In the genomic region with DNA sequence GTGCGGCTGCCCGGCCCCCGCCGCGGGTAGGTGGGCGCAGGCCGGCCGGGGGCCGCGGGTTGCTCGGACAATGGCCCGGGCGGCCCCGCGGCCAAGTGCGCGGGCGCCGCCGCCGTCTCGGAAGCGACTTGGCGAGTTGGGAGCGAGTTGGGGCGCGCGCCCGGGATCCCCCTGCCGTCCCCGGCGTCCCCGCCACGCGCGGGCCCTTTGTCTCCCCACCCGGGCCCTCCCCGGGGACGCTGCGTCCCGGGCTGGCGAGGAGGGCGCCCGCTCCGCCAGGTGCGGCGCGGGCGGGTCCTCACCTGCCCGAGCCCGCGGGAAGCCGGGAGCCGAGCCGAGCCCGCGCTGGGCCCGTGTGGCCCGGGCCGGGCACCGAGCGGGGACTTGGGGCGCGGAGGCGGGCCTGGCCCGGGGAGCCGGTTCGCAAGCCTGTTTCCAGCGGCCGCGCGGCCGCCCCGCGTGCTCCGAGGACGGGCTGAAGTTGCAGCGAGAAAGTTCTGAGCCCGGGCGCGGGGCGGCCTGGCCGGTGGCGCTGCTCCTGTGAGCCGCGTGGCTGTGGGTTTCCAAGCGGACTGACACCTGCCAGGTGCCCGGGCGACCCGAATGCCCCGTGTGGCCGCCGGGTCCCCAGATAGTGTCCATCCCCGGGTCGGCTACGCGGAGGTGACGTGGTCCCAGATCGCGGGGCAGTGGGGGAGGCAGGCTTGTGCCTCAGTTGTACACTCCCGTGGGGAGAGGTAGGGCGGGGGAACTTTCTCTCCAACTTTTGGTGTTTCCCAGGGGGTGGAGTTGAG, we compare ENCODE assay signal across 9 cellular contexts. TPM values are rescaled to one million over a fixed set of nuclear protein-coding genes. Genes with fewer than 3 reads are reported as not detected.
DNase-seq lines count a peak whose midpoint lies in the region; ATAC-seq, FAIRE-seq and TF ChIP-seq lines count a peak whose summit lies in the region.
"Had no signal": no experiment of that assay in that cellular context is flagged by ENCODE, and none has a peak within 500 bp of the region (broad histone marks: within the 10 kb centered on the region; RNA-seq: fewer than 3 reads in every experiment).

No MANE protein-coding gene starts in this region.

- H3K18ac ChIP-seq in IMR-90 (ENCODE audit: low read depth, low read length) = peak overlapping the region; percentile 15; the same call in 1 of the 2 replicates

- H4K91ac ChIP-seq in IMR-90 (ENCODE audit: insufficient read depth, low read depth, low read length) = peak overlapping the region; percentile 48; the same call in 1 of the 2 replicates

- peaks cover 5% of the 10 kb centered on the region for H3F3A ChIP-seq in DOHH2 (ENCODE audit: control insufficient read depth, insufficient read depth)

- no peak for TF ChIP-seq POLR2A in IMR-90 (IDR thresholded peaks at IDR 0.05; ENCODE audit: low read depth, low read length)

- H3K27me3 ChIP-seq in DOHH2 (ENCODE audit: control insufficient read depth, low read length) (peaks cover 3% of the 10 kb centered on the region; the same call in 1 of the 2 replicates), IMR-90 (ENCODE audit: control insufficient read depth, insufficient read depth, low read length) (no peaks in the 10 kb centered on the region), keratinocyte (ENCODE audit: control insufficient read depth, extremely low read depth, insufficient read depth, low read length) (no peaks in the 10 kb centered on the region)

- POLR2A ChIA-PET in IMR-90 (lab: Charles Lee; ENCODE audit: unreplicated experiment) = no interaction called here

- H3K9me2 ChIP-seq in DOHH2 (replicated peaks; ENCODE audit: control insufficient read depth, low read length) = no peaks in the 10 kb centered on the region

- H2AK5ac ChIP-seq in IMR-90 (ENCODE audit: low read depth, low read length) = peak overlapping the region; percentile 51

- H2BK20ac ChIP-seq in IMR-90 (ENCODE audit: low read depth, low read length) = no peak overlapping the region; the same call in 1 of the 2 replicates

- H3K9ac ChIP-seq in IMR-90 (ENCODE audit: low read depth, low read length) (peak overlapping the region; percentile 54), keratinocyte (ENCODE audit: control insufficient read depth, extremely low read depth, insufficient read depth, low read length) (peak overlapping the region; percentile 86)

- CTCF ChIA-PET in IMR-90 (lab: Yijun Ruan, JAX) = interaction anchor here (0.6 to 0.8 kb wide), 2 partner anchors 61 to 752 kb away, joined by 3 to 4 read pairs; no protein-coding TSS in a partner anchor

- H2BK120ac ChIP-seq in IMR-90 (ENCODE audit: low read depth, low read length) = no peak overlapping the region

- TF ChIP-seq RAD21 in IMR-90 (IDR thresholded peaks at IDR 0.05; ENCODE audit: low read length) = no peak

- H2AK9ac ChIP-seq in IMR-90 (replicated peaks; ENCODE audit: low read depth, low read length, poor library complexity) = peak overlapping the region; percentile 88

- peaks cover 18 to 44% of the 10 kb centered on the region in 2 experiments for H3K79me1 ChIP-seq in IMR-90 (ENCODE audit: low read depth in 1 of 2, low read length in 2 of 2)

- dilution Hi-C loops in IMR-90 (cut with HindIII; ENCODE audit: low sequenced_read_pairs, unreplicated experiment) = no loop called here
- dilution Hi-C loops in keratinocyte (cut with MboI; ENCODE audit: extremely low pct_ligation_motif_present, low sequenced_read_pairs) = no loop called here

- no peaks in the 10 kb centered on the region for H4K20me1 ChIP-seq in DOHH2 (ENCODE audit: control insufficient read depth, insufficient read depth, low read depth, low read length)
- peaks cover 28% of the 10 kb centered on the region for H4K20me1 ChIP-seq in IMR-90 (ENCODE audit: insufficient read depth, low read length)
- no peaks in the 10 kb centered on the region for H4K20me1 ChIP-seq in keratinocyte (ENCODE audit: control insufficient read depth, extremely low read depth, insufficient read depth, low read length)

- FAIRE-seq in keratinocyte (lab: Jason Lieb, UNC) = no peak
- FAIRE-seq: TTC549 had no signal

- no TSS peak for BruUV-seq in IMR-90 (replicated peaks; lab: Mats Ljungman, UMichigan)

- H3K4me3 ChIP-seq in DOHH2 (ENCODE audit: low read length) (peak overlapping the region; percentile 90), IMR-90 (ENCODE audit: insufficient read depth, low read depth, low read length) (peak overlapping the region; percentile 64), keratinocyte (ENCODE audit: control insufficient read depth in 2 of 3, extremely low read depth in 1 of 3, insufficient read depth in 2 of 3, low read depth in 1 of 3, low read length in 3 of 3) (peak overlapping the region; percentile 65 to 91 (median 89))

- no peaks in the 10 kb centered on the region for H3K9me3 ChIP-seq in DOHH2 (ENCODE audit: control insufficient read depth, insufficient read depth, low read length)
- H3K9me3 ChIP-seq in IMR-90 (ENCODE audit: control insufficient read depth, insufficient read depth, low read length) = no peaks in the 10 kb centered on the region
- no peaks in the 10 kb centered on the region for H3K9me3 ChIP-seq in keratinocyte (ENCODE audit: control insufficient read depth, low read depth, low read length)

- TF ChIP-seq CTCF in DOHH2 (IDR thresholded peaks at IDR 0.05; ENCODE audit: low read depth, low read length, poor library complexity, severe bottlenecking) = peak; percentile 11
- TF ChIP-seq CTCF in IMR-90 (conservative IDR thresholded peaks at IDR 0.05; ENCODE audit: low read depth, low read length) = no peak
- no peak for TF ChIP-seq CTCF in keratinocyte (optimal IDR thresholded peaks at IDR 0.05 in 1 of 3, IDR thresholded peaks at IDR 0.05 in 1 of 3, conservative IDR thresholded peaks at IDR 0.05 in 1 of 3; ENCODE audit: extremely low read depth in 1 of 3, insufficient read depth in 2 of 3, low read length in 3 of 3)

- in situ Hi-C loops in IMR-90 (cut with MboI; ENCODE audit: low sequenced_read_pairs) = no loop called here

- peak overlapping the region; percentile 46 to 59; a peak in 2 of 4 replicates for H4K8ac ChIP-seq in IMR-90 (ENCODE audit: low read depth in 2 of 2, low read length in 2 of 2)

- H3K14ac ChIP-seq in IMR-90 (replicated peaks; ENCODE audit: low read depth, low read length) = peak overlapping the region; percentile 32

- peak overlapping the region; percentile 27; the same call in 1 of the 2 replicates for H3K56ac ChIP-seq in IMR-90 (ENCODE audit: extremely low read depth, insufficient read depth, low read length)

- peak overlapping the region; percentile 69 for H3K4ac ChIP-seq in IMR-90 (ENCODE audit: low read depth, low read length)

- H3K36me3 ChIP-seq in DOHH2 (ENCODE audit: control insufficient read depth, low read length) (no peaks in the 10 kb centered on the region), IMR-90 (ENCODE audit: control insufficient read depth, insufficient read depth, low read length) (no peaks in the 10 kb centered on the region), keratinocyte (ENCODE audit: control insufficient read depth in 2 of 2, extremely low read depth in 1 of 2, insufficient read depth in 2 of 2, low read length in 2 of 2) (no peaks in the 10 kb centered on the region)

- H4K5ac ChIP-seq in IMR-90 (ENCODE audit: low read depth, low read length) = no peak overlapping the region

- H2BK15ac ChIP-seq in IMR-90 (ENCODE audit: low read depth, low read length) = no peak overlapping the region

- H3K9me1 ChIP-seq in IMR-90 (ENCODE audit: insufficient read depth, low read length) = 0 out of 2 replicates have a peak, but pooled peaks cover 3% of the 10 kb centered on the region
- H3K9me1 ChIP-seq in keratinocyte (ENCODE audit: control insufficient read depth, extremely low read depth, insufficient read depth, low read length) = no peaks in the 10 kb centered on the region

- DNase-seq in IMR-90 (no peak), astrocyte of the hippocampus (ENCODE audit: low read depth, low spot score) (peak; percentile 56), keratinocyte (ENCODE audit: low read depth, low spot score) (no peak), NCI-H2029 treated with DMSO at 0.1 percent for 48 hours (lab: John Stamatoyannopoulos, UW) (no peak)
- DNase-seq in stimulated activated naive CD8-positive, alpha-beta T cell treated with anti-CD3 and anti-CD28 coated beads, Interleukin-15, Interleukin-2, amounts not matched to agents 100 U/mL and 50 U/mL, for 24 hours = peak; percentile 35

- intact Hi-C loops in IMR-90 (cut with micrococcal nuclease) = loop anchor here (5.0 kb wide), 1 partner anchor 134 kb away; no protein-coding TSS in a partner anchor

- peak overlapping the region; percentile 57 for H3K23ac ChIP-seq in IMR-90 (ENCODE audit: low read depth, low read length)

- peak overlapping the region; percentile 56 for H2AFZ ChIP-seq in IMR-90 (replicated peaks; ENCODE audit: low read length, poor library complexity)
- peak overlapping the region; percentile 51 for H2AFZ ChIP-seq in keratinocyte (ENCODE audit: control insufficient read depth, low read length)

- H3K27ac ChIP-seq in DOHH2 (ENCODE audit: low read depth, low read length) = no peak overlapping the region
- peak overlapping the region; percentile 19 for H3K27ac ChIP-seq in IMR-90 (ENCODE audit: insufficient read depth, low read length)
- H3K27ac ChIP-seq in keratinocyte (ENCODE audit: control insufficient read depth, insufficient read depth, low read length) = peak overlapping the region; percentile 93

- peaks cover 18% of the 10 kb centered on the region for H3K4me1 ChIP-seq in DOHH2 (ENCODE audit: control insufficient read depth, low read length)
- H3K4me1 ChIP-seq in IMR-90 (ENCODE audit: control insufficient read depth, insufficient read depth, low read length) = peaks cover 13% of the 10 kb centered on the region
- peaks cover 25% of the 10 kb centered on the region for H3K4me1 ChIP-seq in keratinocyte (ENCODE audit: control insufficient read depth, extremely low read depth, insufficient read depth, low read length)

- WGBS in IMR-90 (ENCODE audit: extremely low coverage in 2 of 2, insufficient read length in 1 of 2), 2 experiments = 0% methylated on average over 44 of the region's 102 CpGs; no CpG with 5 or more reads in 1 of the 2 experiments

- ATAC-seq in IMR-90 (ENCODE audit: low read depth) = peak; percentile 18
- ATAC-seq in stimulated activated naive CD8-positive, alpha-beta T cell treated with anti-CD3 and anti-CD28 coated beads, Interleukin-15, Interleukin-2, amounts not matched to agents 100 U/mL and 50 U/mL, for 24 hours = peak; percentile 55
- no peak for ATAC-seq in HG03196 (IDR thresholded peaks at IDR 0.05; ENCODE audit: unreplicated experiment)
- ATAC-seq in GM18520 (IDR thresholded peaks at IDR 0.05; ENCODE audit: unreplicated experiment) = no peak

- peaks cover 45% of the 10 kb centered on the region for H3K79me2 ChIP-seq in DOHH2 (ENCODE audit: control insufficient read depth, low read length)
- peaks cover 46% of the 10 kb centered on the region for H3K79me2 ChIP-seq in keratinocyte (ENCODE audit: control insufficient read depth, insufficient read depth, low read length)

- H2BK5ac ChIP-seq in IMR-90 (ENCODE audit: low read depth, low read length, poor library complexity, severe bottlenecking) = no peak overlapping the region

- H3K4me2 ChIP-seq in DOHH2 (ENCODE audit: low read length) (peak overlapping the region; percentile 90), IMR-90 (ENCODE audit: low read depth, low read length) (peak overlapping the region; percentile 86), keratinocyte (ENCODE audit: control insufficient read depth, extremely low read depth, insufficient read depth, low read depth, low read length) (peak overlapping the region; percentile 97)

RNA-seq across cellular contexts. Expression of gene LRP5, which starts 0.6 kb away (rescaled TPM):
- 10.4 and 11.1 TPM in 2 replicates for total RNA-seq in IMR-90 (2012; rRNA removed)
- polyA plus RNA-seq in IMR-90 (2012; rRNA removed) (15.0 and 19.0 TPM in 2 replicates), keratinocyte (6.6 to 8.6 TPM (median 8.0 TPM) in 3 replicates)
- polyA plus RNA-seq in IMR-90 (2012; cell fraction: cytosol; rRNA removed) = 12.0 and 21.8 TPM in 2 replicates
- polyA plus RNA-seq in IMR-90 (2012; cell fraction: nucleus; rRNA removed; ENCODE audit: low replicate concordance) = 13.9 and 32.5 TPM in 2 replicates
- 13.1 TPM for polyA plus RNA-seq in keratinocyte (2011; ENCODE audit: low read depth)
- polyA plus RNA-seq in keratinocyte (2011; cell fraction: cytosol; rRNA removed) = 2.2 and 7.4 TPM in 2 replicates
- 15.3 and 24.0 TPM in 2 replicates for polyA plus RNA-seq in keratinocyte (2011; cell fraction: nucleus; rRNA removed)
- polyA plus RNA-seq in keratinocyte (2012; ENCODE audit: low replicate concordance) = 11.8 and 23.0 TPM in 2 replicates
- 16.9 to 44.7 TPM (median 20.8 TPM) in 3 replicates for polyA minus RNA-seq in keratinocyte
- polyA minus RNA-seq in keratinocyte (2011; cell fraction: cytosol; rRNA and poly(A)+ RNA removed) = 23.6 TPM
- 41.5 and 46.4 TPM in 2 replicates for polyA minus RNA-seq in keratinocyte (2011; cell fraction: nucleus; rRNA and poly(A)+ RNA removed)

RNA-seq across cellular contexts. Expression of gene C11orf24, which starts 41.2 kb away (rescaled TPM):
- total RNA-seq in IMR-90 (2012; rRNA removed) = 41.1 and 42.5 TPM in 2 replicates
- polyA plus RNA-seq in IMR-90 (2012; rRNA removed) (135 and 171 TPM in 2 replicates), keratinocyte (28.4 to 32.8 TPM (median 32.2 TPM) in 3 replicates)
- polyA plus RNA-seq in IMR-90 (2012; cell fraction: cytosol; rRNA removed) = 83.7 and 163 TPM in 2 replicates
- 86.3 and 141 TPM in 2 replicates for polyA plus RNA-seq in IMR-90 (2012; cell fraction: nucleus; rRNA removed; ENCODE audit: low replicate concordance)
- 16.8 TPM for polyA plus RNA-seq in keratinocyte (2011; ENCODE audit: low read depth)
- 32.0 and 57.2 TPM in 2 replicates for polyA plus RNA-seq in keratinocyte (2011; cell fraction: cytosol; rRNA removed)
- polyA plus RNA-seq in keratinocyte (2011; cell fraction: nucleus; rRNA removed) = 41.0 and 60.0 TPM in 2 replicates
- polyA plus RNA-seq in keratinocyte (2012; ENCODE audit: low replicate concordance) = 20.5 and 46.5 TPM in 2 replicates
- 33.7 to 96.8 TPM (median 35.7 TPM) in 3 replicates for polyA minus RNA-seq in keratinocyte
- 64.5 TPM for polyA minus RNA-seq in keratinocyte (2011; cell fraction: cytosol; rRNA and poly(A)+ RNA removed)
- 39.7 and 43.0 TPM in 2 replicates for polyA minus RNA-seq in keratinocyte (2011; cell fraction: nucleus; rRNA and poly(A)+ RNA removed)

Comparison
In these comparisons a context has a peak if more than half of its experiments do, and no peak if none do; other contexts are left out.
1. ATAC-seq: peak in IMR-90 (single experiment) and stimulated activated naive CD8-positive, alpha-beta T cell treated with anti-CD3 and anti-CD28 coated beads, Interleukin-15, Interleukin-2, amounts not matched to agents 100 U/mL and 50 U/mL, for 24 hours (single experiment); none in HG03196 (single experiment) and GM18520 (single experiment).
2. DNase-seq: peak in astrocyte of the hippocampus (single experiment) and stimulated activated naive CD8-positive, alpha-beta T cell treated with anti-CD3 and anti-CD28 coated beads, Interleukin-15, Interleukin-2, amounts not matched to agents 100 U/mL and 50 U/mL, for 24 hours (single experiment); none in IMR-90 (single experiment), keratinocyte (single experiment) and NCI-H2029 treated with DMSO at 0.1 percent for 48 hours (single experiment).
3. Peak in every context shown above with its lines, with median percentiles within 50 percentile points of each other: H3K4me2 ChIP-seq and H3K4me3 ChIP-seq.